Comparison of ENCODE assay signal across 8 cellular contexts in genomic region chrX:101617211-101618191, GRCh38. TPM values are rescaled to one million over a fixed set of nuclear protein-coding genes. Genes with fewer than 3 reads are reported as not detected.
DNase-seq lines count a peak whose midpoint lies in the region; ATAC-seq and TF ChIP-seq lines count a peak whose summit lies in the region.

Gene ARMCX6, minus strand, starts transcription at chrX:101618000. Its CDS starts 1,380 bp downstream, at chrX:101616620.

- intact Hi-C loops in activated naive CD4-positive, alpha-beta T cell treated with anti-CD3 and anti-CD28 coated beads for 36 hours (cut with micrococcal nuclease): loop anchor here (5.0 kb wide), 2 partner anchors 125 to 140 kb away; no protein-coding TSS in a partner anchor
- intact Hi-C loops in ovary (cut with DNase I) (no loop called here), tibial artery (cut with DNase I; ENCODE audit: low total_unique reads) (no loop called here)

- TF ChIP-seq CTCF in glutamatergic neuron (IDR thresholded peaks at IDR 0.05; ENCODE audit: partially characterized antibody, unreplicated experiment) (peak; percentile 18), ovary (IDR thresholded peaks at IDR 0.05) (no peak), tibial artery (IDR thresholded peaks at IDR 0.05) (peak; percentile 11 to 40)

- H3K27ac ChIP-seq in ovary (peak within 1 kb of the TSS; percentile 58 to 78), tibial artery (peak within 1 kb of the TSS; percentile 77 to 81)

- ATAC-seq in GM21825 (IDR thresholded peaks at IDR 0.05; ENCODE audit: unreplicated experiment): peak; percentile 75

- 29 to 46% (median 32%) methylated on average over 39 of the region's 39 CpGs for WGBS in ovary, 3 donors

- peaks cover 38% of the 10 kb centered on the region for H3K4me1 Mint-ChIP-seq in activated naive CD4-positive, alpha-beta T cell treated with anti-CD3 and anti-CD28 coated beads for 36 hours (ENCODE audit: low read depth)
- H3K4me1 Mint-ChIP-seq in glutamatergic neuron (ENCODE audit: low read depth, unreplicated experiment): peaks cover 24% of the 10 kb centered on the region

- TF ChIP-seq EP300 in ovary (IDR thresholded peaks at IDR 0.05): no peak

- H3K4me3 ChIP-seq in ovary: peak within 1 kb of the TSS; percentile 42
- H3K4me3 ChIP-seq in tibial artery: peak within 1 kb of the TSS; percentile 66 to 74

- H3K4me1 ChIP-seq in ovary (ENCODE audit: insufficient read depth) (no peaks in the 10 kb centered on the region), tibial artery (peaks cover 0 to 14% (median 0%) of the 10 kb centered on the region in 4 donors)

- TF ChIP-seq POLR2A in ovary (IDR thresholded peaks at IDR 0.05): peak; percentile 50

- H3K27me3 Mint-ChIP-seq in activated naive CD4-positive, alpha-beta T cell treated with anti-CD3 and anti-CD28 coated beads for 36 hours (ENCODE audit: low read depth): no peaks in the 10 kb centered on the region
- H3K27me3 Mint-ChIP-seq in glutamatergic neuron (ENCODE audit: unreplicated experiment): no peaks in the 10 kb centered on the region

- H3K27me3 ChIP-seq in ovary (no peaks in the 10 kb centered on the region), tibial artery (no peaks in the 10 kb centered on the region)

- peak within 1 kb of the TSS; percentile 88 for H3K27ac Mint-ChIP-seq in activated naive CD4-positive, alpha-beta T cell treated with anti-CD3 and anti-CD28 coated beads for 36 hours
- H3K27ac Mint-ChIP-seq in glutamatergic neuron (ENCODE audit: unreplicated experiment): peak within 1 kb of the TSS; percentile 88

- peaks cover 6% of the 10 kb centered on the region for H3K36me3 Mint-ChIP-seq in activated naive CD4-positive, alpha-beta T cell treated with anti-CD3 and anti-CD28 coated beads for 36 hours (ENCODE audit: low read depth)
- H3K36me3 Mint-ChIP-seq in glutamatergic neuron (ENCODE audit: unreplicated experiment): no peaks in the 10 kb centered on the region

- DNase-seq in ELR (ENCODE audit: low read depth): peak; percentile 77
- DNase-seq in Kasumi-1 (lab: John Stamatoyannopoulos, UW): peak; percentile 68 to 78
- peak; percentile 36 for DNase-seq in SIG-M5 (lab: John Stamatoyannopoulos, UW)
- DNase-seq in activated naive CD4-positive, alpha-beta T cell treated with anti-CD3 and anti-CD28 coated beads for 36 hours: peak; percentile 70
- peak; percentile 71 for DNase-seq in glutamatergic neuron
- DNase-seq in ovary: peak; percentile 79 to 84 (median 83)
- DNase-seq in tibial artery: peak; percentile 83 to 86

- CTCF ChIA-PET in activated naive CD4-positive, alpha-beta T cell treated with anti-CD3 and anti-CD28 coated beads for 36 hours (lab: Charles Lee): no interaction called here

- no peaks in the 10 kb centered on the region for H3K9me3 Mint-ChIP-seq in activated naive CD4-positive, alpha-beta T cell treated with anti-CD3 and anti-CD28 coated beads for 36 hours
- H3K9me3 Mint-ChIP-seq in glutamatergic neuron (ENCODE audit: unreplicated experiment): peaks cover 1% of the 10 kb centered on the region

- H3K9me3 ChIP-seq in ovary (no peaks in the 10 kb centered on the region), tibial artery (no peaks in the 10 kb centered on the region)

- H3K36me3 ChIP-seq in ovary: no peaks in the 10 kb centered on the region
- no peaks in the 10 kb centered on the region for H3K36me3 ChIP-seq in tibial artery

- H3K4me3 Mint-ChIP-seq in activated naive CD4-positive, alpha-beta T cell treated with anti-CD3 and anti-CD28 coated beads for 36 hours: peak within 1 kb of the TSS; percentile 85
- H3K4me3 Mint-ChIP-seq in glutamatergic neuron (ENCODE audit: unreplicated experiment): peak within 1 kb of the TSS; percentile 91

RNA-seq across cellular contexts. Expression of gene ARMCX6, which starts in this region (rescaled TPM):
- 10 to 100 TPM; 30.7 to 31.6 TPM for total RNA-seq in activated naive CD4-positive, alpha-beta T cell treated with anti-CD3 and anti-CD28 coated beads for 36 hours
- 47.5 TPM for total RNA-seq in glutamatergic neuron (ENCODE audit: unreplicated experiment)
- total RNA-seq in ovary: 10 to 100 TPM; 13.7 to 38.3 (median 34.9) TPM
- 10 to 100 TPM; 29.7 to 76.8 TPM for polyA plus RNA-seq in ovary

Comparison
In these comparisons a context has a peak if more than half of its experiments do, and no peak if none do; other contexts are left out.
1. Peak in every context shown above with its lines: DNase-seq, ATAC-seq, H3K4me3 ChIP-seq and H3K27ac ChIP-seq.
2. CTCF ChIP-seq: peak in glutamatergic neuron (single experiment) and tibial artery (2 of 2); none in ovary (0 of 3).